Comparison of ENCODE assay signal across 1 cellular context in genomic region chr9:116689633-116690032, GRCh38.
TF ChIP-seq lines count a peak whose summit lies in the region.

No MANE protein-coding gene starts in this region.

TF ChIP-seq in GM12878, 131 proteins besides CTCF, POLR2A, EP300 and RAD21:
- TF ChIP-seq SPI1 (IDR thresholded peaks at IDR 0.05; ENCODE audit: borderline replicate concordance, insufficient read depth, low read depth, low read length) (no peak), ESRRA (IDR thresholded peaks at IDR 0.05; ENCODE audit: low read length) (no peak), E2F4 (IDR thresholded peaks at IDR 0.05; ENCODE audit: low read depth, low read length) (no peak)
